ENCODE assay signal across 32 cellular contexts in the genomic region with DNA sequence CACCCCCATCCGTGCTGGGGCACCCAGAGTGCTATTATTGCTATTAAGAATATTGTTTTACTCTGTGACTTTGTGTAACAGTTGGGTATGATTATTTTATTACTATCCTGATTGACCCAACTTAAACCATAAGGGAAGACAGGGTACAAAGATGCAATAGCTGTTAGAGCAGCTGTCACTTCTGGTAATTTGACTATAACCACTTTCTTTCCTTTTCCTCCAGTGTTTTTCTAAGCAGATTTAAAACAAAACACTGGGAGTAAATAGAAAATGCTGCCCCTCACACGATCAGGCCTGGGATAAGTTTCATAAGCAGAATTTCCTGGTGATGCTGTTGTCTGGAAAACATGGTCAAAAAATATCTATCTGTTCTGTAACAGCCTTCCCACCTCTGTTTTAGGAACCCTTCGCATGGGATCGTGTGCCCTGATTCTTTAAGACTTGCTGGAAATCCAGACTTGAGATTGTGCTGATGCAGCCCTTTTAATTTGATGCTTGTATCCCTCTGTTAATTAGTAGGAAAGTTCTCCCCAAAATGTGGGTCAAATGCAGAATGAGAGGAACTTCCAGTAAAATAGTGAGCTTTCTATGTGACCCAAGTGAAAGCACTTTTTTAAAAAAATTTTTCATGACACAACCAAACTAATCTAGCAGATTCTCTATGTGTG.
"Had no signal": no experiment of that assay in that cellular context is flagged by ENCODE, and none has a peak within 500 bp of the region (broad histone marks: within the 10 kb centered on the region; RNA-seq: fewer than 3 reads in every experiment).

No MANE protein-coding gene starts in this region.

- H3K27ac Mint-ChIP-seq: activated naive CD8-positive, alpha-beta T cell; natural killer cell; stimulated activated memory B cell treated with anti-CD40 and anti-IgM and Interleukin-4, amounts not matched to agents 10 μg/mL and 1 μg/mL and 100 μg/mL, for 72 hours; stimulated activated naive CD8-positive, alpha-beta T cell treated with anti-CD3 and anti-CD28 coated beads, Interleukin-15, amount 100 ng/mL, for 72 hours; type B pancreatic cell had no signal

- H3K4me1 Mint-ChIP-seq: natural killer cell; stimulated activated memory B cell treated with anti-CD40 and anti-IgM and Interleukin-4, amounts not matched to agents 10 μg/mL and 1 μg/mL and 100 μg/mL, for 72 hours; stimulated activated naive CD8-positive, alpha-beta T cell treated with anti-CD3 and anti-CD28 coated beads, Interleukin-15, amount 100 ng/mL, for 72 hours had no signal

- H3K27me3 Mint-ChIP-seq: activated naive CD8-positive, alpha-beta T cell; stimulated activated memory B cell treated with anti-CD40 and anti-IgM and Interleukin-4, amounts not matched to agents 10 μg/mL and 1 μg/mL and 100 μg/mL, for 72 hours; stimulated activated naive CD8-positive, alpha-beta T cell treated with anti-CD3 and anti-CD28 coated beads, Interleukin-15, amount 100 ng/mL, for 72 hours; type B pancreatic cell had no signal

- H3K27me3 ChIP-seq: adrenal gland, body of pancreas, cardiac muscle cell, colonic mucosa, esophagus squamous epithelium, uterus had no signal

- H3K36me3 Mint-ChIP-seq: activated naive CD8-positive, alpha-beta T cell; stimulated activated memory B cell treated with anti-CD40 and anti-IgM and Interleukin-4, amounts not matched to agents 10 μg/mL and 1 μg/mL and 100 μg/mL, for 72 hours; type B pancreatic cell had no signal

- H3K36me3 ChIP-seq: adrenal gland, cardiac muscle cell, colonic mucosa, esophagus squamous epithelium, left ventricle myocardium inferior, uterus had no signal

- FAIRE-seq: endometrium, frontal cortex had no signal

- H3K9me3 Mint-ChIP-seq: type B pancreatic cell had no signal

- H3K4me3 ChIP-seq: adrenal gland, body of pancreas, cardiac muscle cell, colonic mucosa, esophagus squamous epithelium, left ventricle myocardium inferior, lung, skin epidermis, uterus had no signal

- DNase-seq: activated CD4-positive, alpha-beta T cell treated with anti-CD3 and anti-CD28 coated beads for 4 hours; activated CD4-positive, alpha-beta T cell treated with anti-CD3 and anti-CD28 coated beads, Interleukin-2, amount 50 U/mL, for 4 hours; activated CD8-positive, alpha-beta memory T cell treated with anti-CD3 and anti-CD28 coated beads for 24 hours; activated effector memory CD4-positive, alpha-beta T cell treated with Interleukin-2 at 50 U/mL for 16 hours; activated naive CD4-positive, alpha-beta T cell treated with Interleukin-2 at 50 U/mL for 16 hours; adrenal gland; aorta; body of pancreas; cerebellar nuclear complex; colonic mucosa; effector CD8-positive, alpha-beta T cell; esophagus squamous epithelium; islet precursor cell; left ventricle myocardium inferior; natural killer cell; posterior cingulate gyrus; right cardiac atrium; stimulated activated CD4-positive, alpha-beta T cell treated with anti-CD3 and anti-CD28 coated beads, Interleukin-1b, Interleukin-23, amount 100 ng/mL, for 48 hours; stimulated activated CD4-positive, alpha-beta T cell treated with anti-CD3 and anti-CD28 coated beads, Interleukin-4, amount 100 ng/mL, for 4 hours; stimulated activated CD8-positive, alpha-beta memory T cell treated with anti-CD3 and anti-CD28 coated beads, Interleukin-4, amount 100 ng/mL, for 48 hours; stimulated activated naive CD8-positive, alpha-beta T cell treated with anti-CD3 and anti-CD28 coated beads, Interleukin-15, amount 100 ng/mL, for 72 hours; substantia nigra; uterus had no signal

- H3K4me3 Mint-ChIP-seq: activated naive CD8-positive, alpha-beta T cell; natural killer cell; stimulated activated memory B cell treated with anti-CD40 and anti-IgM and Interleukin-4, amounts not matched to agents 10 μg/mL and 1 μg/mL and 100 μg/mL, for 72 hours; stimulated activated naive CD8-positive, alpha-beta T cell treated with anti-CD3 and anti-CD28 coated beads, Interleukin-15, amount 100 ng/mL, for 72 hours; type B pancreatic cell had no signal

- H3K9me3 ChIP-seq: adrenal gland, body of pancreas, colonic mucosa, uterus had no signal

- H3K4me1 ChIP-seq: adrenal gland, body of pancreas, colonic mucosa, esophagus squamous epithelium, left ventricle myocardium inferior, uterus had no signal

- H3K27ac ChIP-seq: adrenal gland, body of pancreas, cardiac muscle cell, colonic mucosa, epithelial cell of prostate, esophagus squamous epithelium, left ventricle myocardium inferior, skin epidermis, uterus had no signal
